ENCODE assay signal across 22 cellular contexts in genomic region chr3:101193957-101194356, GRCh38.
DNase-seq lines count a peak whose midpoint lies in the region; ATAC-seq and TF ChIP-seq lines count a peak whose summit lies in the region.
"Had no signal": no experiment of that assay in that cellular context is flagged by ENCODE, and none has a peak within 500 bp of the region (broad histone marks: within the 10 kb centered on the region; RNA-seq: fewer than 3 reads in every experiment).

No MANE protein-coding gene starts in this region.

- H3K4me1 Mint-ChIP-seq in HFFc6 (ENCODE audit: low read depth) = peaks cover 70% of the 10 kb centered on the region
- H3K4me1 Mint-ChIP-seq in activated T-helper 1 cell treated with anti-CD3 and anti-CD28 coated beads, Interleukin-12 subunit alpha, Interleukin-12 subunit beta, Interleukin-2, Interleukin-4 antibody, amounts not matched to agents 30 ng/mL and 10 ng/mL and 1 ng/mL, durations not matched to agents 14 hours and 24 hours and 36 hours (ENCODE audit: low read depth) = no peaks in the 10 kb centered on the region
- H3K4me1 Mint-ChIP-seq: naive thymus-derived CD8-positive, alpha-beta T cell had no signal

- intact Hi-C loops in activated T-helper 1 cell treated with anti-CD3 and anti-CD28 coated beads, Interleukin-12 subunit alpha, Interleukin-12 subunit beta, Interleukin-2, Interleukin-4 antibody, amounts not matched to agents 30 ng/mL and 10 ng/mL and 1 ng/mL, durations not matched to agents 14 hours and 24 hours and 36 hours (cut with micrococcal nuclease) = no loop called here

- H3K9me3 Mint-ChIP-seq in HFFc6 = peaks cover 6% of the 10 kb centered on the region
- no peaks in the 10 kb centered on the region for H3K9me3 Mint-ChIP-seq in activated T-helper 1 cell treated with anti-CD3 and anti-CD28 coated beads, Interleukin-12 subunit alpha, Interleukin-12 subunit beta, Interleukin-2, Interleukin-4 antibody, amounts not matched to agents 30 ng/mL and 10 ng/mL and 1 ng/mL, durations not matched to agents 14 hours and 24 hours and 36 hours
- H3K9me3 Mint-ChIP-seq: T-helper 1 cell treated with Interleukin-12 subunit alpha and Interleukin-12 subunit beta and Interleukin-4 antibody, amounts not matched to agents 30 μg/mL and 1 μg/mL, for 36 hours had no signal

- H3K36me3 Mint-ChIP-seq in HFFc6 (ENCODE audit: low read depth) = peaks cover 13% of the 10 kb centered on the region; the same call in 1 of the 2 replicates
- no peaks in the 10 kb centered on the region for H3K36me3 Mint-ChIP-seq in activated T-helper 1 cell treated with anti-CD3 and anti-CD28 coated beads, Interleukin-12 subunit alpha, Interleukin-12 subunit beta, Interleukin-2, Interleukin-4 antibody, amounts not matched to agents 30 ng/mL and 10 ng/mL and 1 ng/mL, durations not matched to agents 14 hours and 24 hours and 36 hours (ENCODE audit: low read depth)

- H3K4me1 ChIP-seq in RWPE2 (ENCODE audit: insufficient read depth, poor library complexity, severe bottlenecking) = peaks cover 26% of the 10 kb centered on the region
- H3K4me1 ChIP-seq: BLaER1, body of pancreas, psoas muscle, spleen had no signal

- H3K27me3 ChIP-seq in RWPE2 (ENCODE audit: insufficient read depth, poor library complexity, severe bottlenecking) = no peaks in the 10 kb centered on the region
- H3K27me3 ChIP-seq: BLaER1, body of pancreas, dorsolateral prefrontal cortex, heart right ventricle, spleen had no signal

- H3K9me3 ChIP-seq in RWPE2 (ENCODE audit: severe bottlenecking) = no peaks in the 10 kb centered on the region
- H3K9me3 ChIP-seq: BLaER1, body of pancreas, heart right ventricle, psoas muscle, spleen had no signal

- ATAC-seq in RWPE2 (ENCODE audit: low read depth) = peak; percentile 95
- ATAC-seq: body of pancreas; esophagus mucosa; heart right ventricle; naive thymus-derived CD8-positive, alpha-beta T cell; psoas muscle; Right ventricle myocardium inferior had no signal

- no peak overlapping the region for H3K4me3 Mint-ChIP-seq in HFFc6
- no peak overlapping the region for H3K4me3 Mint-ChIP-seq in activated T-helper 1 cell treated with anti-CD3 and anti-CD28 coated beads, Interleukin-12 subunit alpha, Interleukin-12 subunit beta, Interleukin-2, Interleukin-4 antibody, amounts not matched to agents 30 ng/mL and 10 ng/mL and 1 ng/mL, durations not matched to agents 14 hours and 24 hours and 36 hours
- H3K4me3 Mint-ChIP-seq: naive thymus-derived CD8-positive, alpha-beta T cell; T-helper 1 cell treated with Interleukin-12 subunit alpha and Interleukin-12 subunit beta and Interleukin-4 antibody, amounts not matched to agents 30 μg/mL and 1 μg/mL, for 36 hours had no signal

- no peak overlapping the region for H3K4me3 ChIP-seq in RWPE2 (ENCODE audit: severe bottlenecking)
- H3K4me3 ChIP-seq in skeletal muscle cell (ENCODE audit: low read depth, low read length) = no peak overlapping the region
- H3K4me3 ChIP-seq: BLaER1, body of pancreas, dorsolateral prefrontal cortex, heart right ventricle, psoas muscle, spleen had no signal

- H3K27ac ChIP-seq in RWPE2 (ENCODE audit: poor library complexity, severe bottlenecking) (peak overlapping the region; percentile 77), epithelial cell of prostate (peak overlapping the region; percentile 21)
- H3K27ac ChIP-seq: BLaER1, body of pancreas, dorsolateral prefrontal cortex, heart right ventricle, psoas muscle, spleen, VCaP had no signal

- DNase-seq in HFFc6 = peak; percentile 45
- no peak for DNase-seq in RWPE2 (ENCODE audit: low spot score)
- no peak for DNase-seq in epithelial cell of prostate (ENCODE audit: low read depth, low spot score)
- peak; percentile 55 for DNase-seq in skeletal muscle cell (ENCODE audit: low read depth)
- DNase-seq in activated T-helper 1 cell treated with anti-CD3 and anti-CD28 coated beads, Interleukin-12 subunit alpha, Interleukin-12 subunit beta, Interleukin-2, Interleukin-4 antibody, amounts not matched to agents 30 ng/mL and 10 ng/mL and 1 ng/mL, durations not matched to agents 14 hours and 24 hours and 36 hours (ENCODE audit: low spot score) = no peak
- no peak for DNase-seq in activated CD4-positive, CD25-positive, alpha-beta regulatory T cell (lab: John Stamatoyannopoulos, UW)
- DNase-seq in effector CD4-positive, alpha-beta T cell = no peak
- DNase-seq in activated T-cell treated with anti-CD3 and anti-CD28 coated beads, Interleukin-2, amount 50 U/mL, for 48 hours = no peak
- DNase-seq: activated CD4-positive, alpha-beta T cell treated with anti-CD3 and anti-CD28 coated beads, Interleukin-2, amount 50 U/mL, for 48 hours; activated naive CD4-positive, alpha-beta T cell treated with anti-CD3 and anti-CD28 coated beads, Interleukin-2, amount 50 U/mL, for 16 hours; body of pancreas; dorsolateral prefrontal cortex; heart right ventricle; naive thymus-derived CD8-positive, alpha-beta T cell; NCI-H1694; psoas muscle; spleen had no signal

- peak overlapping the region; percentile 20 for H3K27ac Mint-ChIP-seq in HFFc6
- no peak overlapping the region for H3K27ac Mint-ChIP-seq in activated T-helper 1 cell treated with anti-CD3 and anti-CD28 coated beads, Interleukin-12 subunit alpha, Interleukin-12 subunit beta, Interleukin-2, Interleukin-4 antibody, amounts not matched to agents 30 ng/mL and 10 ng/mL and 1 ng/mL, durations not matched to agents 14 hours and 24 hours and 36 hours
- H3K27ac Mint-ChIP-seq: naive thymus-derived CD8-positive, alpha-beta T cell; T-helper 1 cell treated with Interleukin-12 subunit alpha and Interleukin-12 subunit beta and Interleukin-4 antibody, amounts not matched to agents 30 μg/mL and 1 μg/mL, for 36 hours had no signal

- no peaks in the 10 kb centered on the region; the same call in 1 of the 2 replicates for H3K27me3 Mint-ChIP-seq in HFFc6 (ENCODE audit: insufficient read depth)
- H3K27me3 Mint-ChIP-seq in activated T-helper 1 cell treated with anti-CD3 and anti-CD28 coated beads, Interleukin-12 subunit alpha, Interleukin-12 subunit beta, Interleukin-2, Interleukin-4 antibody, amounts not matched to agents 30 ng/mL and 10 ng/mL and 1 ng/mL, durations not matched to agents 14 hours and 24 hours and 36 hours (ENCODE audit: insufficient read depth) = peaks cover 7% of the 10 kb centered on the region

- 0 out of 2 replicates have a peak, but pooled peaks cover 4% of the 10 kb centered on the region for H3K36me3 ChIP-seq in RWPE2 (ENCODE audit: low read depth)
- H3K36me3 ChIP-seq: BLaER1, heart right ventricle, spleen had no signal

- TF ChIP-seq CTCF in HFFc6 (IDR thresholded peaks at IDR 0.05) (no peak), RWPE2 (IDR thresholded peaks at IDR 0.05; ENCODE audit: poor library complexity, severe bottlenecking) (no peak)

Comparison
In these comparisons a context has a peak if more than half of its experiments do, and no peak if none do; other contexts are left out.
1. DNase-seq: peak in HFFc6 (single experiment) and skeletal muscle cell (single experiment); none in RWPE2 (single experiment), epithelial cell of prostate (single experiment), activated T-helper 1 cell treated with anti-CD3 and anti-CD28 coated beads, Interleukin-12 subunit alpha, Interleukin-12 subunit beta, Interleukin-2, Interleukin-4 antibody, amounts not matched to agents 30 ng/mL and 10 ng/mL and 1 ng/mL, durations not matched to agents 14 hours and 24 hours and 36 hours (single experiment), activated CD4-positive, CD25-positive, alpha-beta regulatory T cell (0 of 4), effector CD4-positive, alpha-beta T cell (single experiment) and activated T-cell treated with anti-CD3 and anti-CD28 coated beads, Interleukin-2, amount 50 U/mL, for 48 hours (0 of 2).